In genomic region chr12:112236386-112236785, GRCh38 we compare ENCODE assay signal across 19 cellular contexts.
"Had no signal": no experiment of that assay in that cellular context is flagged by ENCODE, and none has a peak within 500 bp of the region (broad histone marks: within the 10 kb centered on the region; RNA-seq: fewer than 3 reads in every experiment).

No MANE protein-coding gene starts in this region.

- H3K27me3 ChIP-seq: ascending aorta, esophagus squamous epithelium, neutrophil, pancreas, tibial nerve, uterus had no signal

- H3K4me3 ChIP-seq: ascending aorta, esophagus squamous epithelium, lower lobe of right lung, pancreas, tibial nerve, uterus had no signal

- H3K36me3 ChIP-seq: uterus had no signal

- H3K4me1 ChIP-seq: ascending aorta, esophagus squamous epithelium, lower lobe of right lung, pancreas, tibial nerve, uterus had no signal

- H3K27ac ChIP-seq: ascending aorta, esophagus squamous epithelium, lower lobe of right lung, neutrophil, pancreas, tibial nerve, uterus had no signal

- ATAC-seq: activated T-cell treated with anti-CD3 and anti-CD28 coated beads, Interleukin-2, amount 50 U/mL, for 4 hours; lower lobe of right lung; natural killer cell treated with Interleukin-12 subunit alpha and Interleukin-12 subunit beta and Interleukin-15 and Interleukin-18, amount 100 ng/mL, for 72 hours; pancreas; stimulated activated naive CD8-positive, alpha-beta T cell treated with anti-CD3 and anti-CD28 coated beads, Interleukin-15, Interleukin-2, amounts not matched to agents 100 U/mL and 50 U/mL, for 24 hours had no signal

- DNase-seq: activated B cell treated with CpG ODN at 0.5 μM for 24 hours; activated CD4-positive, alpha-beta T cell treated with anti-CD3 and anti-CD28 coated beads, Interleukin-2, amount 10 ng/mL, durations not matched to agents 7 days and 5 days; activated CD8-positive, alpha-beta memory T cell treated with anti-CD3 and anti-CD28 coated beads, Interleukin-2, amount 50 U/mL, for 4 hours; activated naive CD4-positive, alpha-beta T cell treated with anti-CD3 and anti-CD28 coated beads, Interleukin-2, amount 10 ng/mL, durations not matched to agents 7 days and 5 days; activated T-cell treated with anti-CD3 and anti-CD28 coated beads, Interleukin-2, amount 50 U/mL, for 4 hours; effector CD8-positive, alpha-beta T cell; esophagus squamous epithelium; hippocampal formation; lower lobe of right lung; pancreas; stimulated activated CD4-positive, alpha-beta T cell treated with anti-CD3 and anti-CD28 coated beads, Interleukin-12 subunit alpha, Interleukin-12 subunit beta, amount 100 ng/mL, for 4 hours; stimulated activated CD4-positive, alpha-beta T cell treated with anti-CD3 and anti-CD28 coated beads, Interleukin-2, amount 100 ng/mL, for 24 hours; stimulated activated naive CD8-positive, alpha-beta T cell treated with anti-CD3 and anti-CD28 coated beads, Interleukin-15, Interleukin-2, amounts not matched to agents 100 U/mL and 50 U/mL, for 24 hours; T-helper 2 cell; uterus had no signal

- H3K9me3 ChIP-seq: ascending aorta, esophagus squamous epithelium, lower lobe of right lung, neutrophil, pancreas, tibial nerve, uterus had no signal
